Comparison of ENCODE assay signal across 1 cellular context in genomic region chr10:50395279-50395678, GRCh38.
TF ChIP-seq lines count a peak whose summit lies in the region.

No MANE protein-coding gene starts in this region.

TF ChIP-seq in HepG2, 621 proteins besides CTCF, POLR2A, EP300 and RAD21 (continued from another document and continues in another):
- TF ChIP-seq ZBTB10 (CRISPR knock-in tag; IDR thresholded peaks at IDR 0.05; ENCODE audit: borderline replicate concordance) (no peak), HNRNPK (IDR thresholded peaks at IDR 0.05; ENCODE audit: low read depth, low read length, poor library complexity, severe bottlenecking) (no peak), ZBED4 (CRISPR knock-in tag; IDR thresholded peaks at IDR 0.05; ENCODE audit: borderline replicate concordance) (no peak), NR3C1 (CRISPR knock-in tag; IDR thresholded peaks at IDR 0.05) (no peak), PAF1 (CRISPR knock-in tag; IDR thresholded peaks at IDR 0.05) (no peak), ZNF33A (CRISPR knock-in tag; IDR thresholded peaks at IDR 0.05; ENCODE audit: borderline replicate concordance) (no peak), HNRNPUL1 (IDR thresholded peaks at IDR 0.05; ENCODE audit: low read depth, low read length) (no peak), ZNF407 (CRISPR knock-in tag; IDR thresholded peaks at IDR 0.05; ENCODE audit: not compliant biosample characterization) (no peak), ZNF383 (CRISPR knock-in tag; IDR thresholded peaks at IDR 0.05; ENCODE audit: borderline replicate concordance) (no peak), FOXO4 (CRISPR knock-in tag; conservative IDR thresholded peaks at IDR 0.05) (no peak), SIX1 (CRISPR knock-in tag; IDR thresholded peaks at IDR 0.05; ENCODE audit: borderline replicate concordance) (peak; percentile 57; the same call in 1 of the 2 replicates), ZNF780A (CRISPR knock-in tag; IDR thresholded peaks at IDR 0.05) (no peak), TCF7 (IDR thresholded peaks at IDR 0.05; ENCODE audit: low read depth) (no peak), PAX8 (CRISPR knock-in tag; IDR thresholded peaks at IDR 0.05; ENCODE audit: borderline replicate concordance) (no peak), HDAC2 (CRISPR knock-in tag; IDR thresholded peaks at IDR 0.05) (peak; percentile 62), ZNF816 (CRISPR knock-in tag; IDR thresholded peaks at IDR 0.05; ENCODE audit: borderline replicate concordance) (peak; percentile 48; the same call in 1 of the 2 replicates), TAF1 (CRISPR knock-in tag; IDR thresholded peaks at IDR 0.05) (no peak), ZNF44 (CRISPR knock-in tag; IDR thresholded peaks at IDR 0.05) (no peak), ZNF713 (CRISPR knock-in tag; IDR thresholded peaks at IDR 0.05) (no peak), RBM22 (optimal IDR thresholded peaks at IDR 0.05; ENCODE audit: low read length) (no peak), RARG (CRISPR knock-in tag; IDR thresholded peaks at IDR 0.05; ENCODE audit: low read depth) (no peak), MXD4 (CRISPR knock-in tag; IDR thresholded peaks at IDR 0.05) (no peak), POGZ (CRISPR knock-in tag; IDR thresholded peaks at IDR 0.05) (peak; percentile 51; the same call in 1 of the 2 replicates), E2F5 (CRISPR knock-in tag; conservative IDR thresholded peaks at IDR 0.05) (no peak), SAP130 (CRISPR knock-in tag; IDR thresholded peaks at IDR 0.05; ENCODE audit: low read depth) (peak; percentile 70), ZNF749 (CRISPR knock-in tag; IDR thresholded peaks at IDR 0.05; ENCODE audit: borderline replicate concordance) (no peak), CREBL2 (CRISPR knock-in tag; IDR thresholded peaks at IDR 0.05; ENCODE audit: borderline replicate concordance) (no peak), NFE2L2 (IDR thresholded peaks at IDR 0.05; ENCODE audit: low read length) (no peak), ZNF609 (CRISPR knock-in tag; IDR thresholded peaks at IDR 0.05; ENCODE audit: borderline replicate concordance) (0 out of 2 replicates have a peak, but pooled peaks have one; percentile 44), ZEB1 (IDR thresholded peaks at IDR 0.05; ENCODE audit: insufficient replicate concordance, low read depth) (no peak), ZNF282 (IDR thresholded peaks at IDR 0.05; ENCODE audit: partially characterized antibody) (no peak), MAX (IDR thresholded peaks at IDR 0.05) (no peak), MIER3 (CRISPR knock-in tag; IDR thresholded peaks at IDR 0.05; ENCODE audit: borderline replicate concordance) (peak; percentile 56; the same call in 1 of the 2 replicates), MTERF4 (CRISPR knock-in tag; IDR thresholded peaks at IDR 0.05) (no peak)
